In the genomic region with DNA sequence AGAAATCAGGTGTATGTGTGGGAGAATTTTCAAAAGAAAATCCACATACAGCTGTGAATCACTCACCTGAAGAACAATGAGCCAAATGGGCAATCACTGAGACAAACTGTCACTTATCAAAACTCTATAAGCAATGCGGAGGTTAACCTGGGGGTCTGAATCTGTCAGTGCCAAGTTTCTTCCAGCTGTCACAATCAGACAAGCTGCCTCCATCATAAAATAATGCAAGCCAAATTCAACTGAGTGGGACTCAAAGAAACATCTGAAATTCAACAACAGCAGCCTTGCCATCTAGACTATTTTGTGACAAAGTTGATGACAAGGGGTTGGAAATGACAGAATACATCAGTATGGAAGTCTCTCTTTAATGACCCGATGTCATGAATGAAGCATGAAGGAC, we compare ENCODE assay signal across 9 cellular contexts.
"Had no signal": no experiment of that assay in that cellular context is flagged by ENCODE, and none has a peak within 500 bp of the region (broad histone marks: within the 10 kb centered on the region; RNA-seq: fewer than 3 reads in every experiment).

No MANE protein-coding gene starts in this region.

- H3K4me1 Mint-ChIP-seq: GM23338, H9 had no signal

- H3K36me3 ChIP-seq: HAP-1 had no signal

- H3K27ac ChIP-seq: GM23248 had no signal

- H3K4me3 Mint-ChIP-seq: GM23338, H9, HFFc6 had no signal

- H3K27ac Mint-ChIP-seq: GM23338, H9, HFFc6 had no signal

- H3K9me3 Mint-ChIP-seq: H9 had no signal

- ATAC-seq: GM23338, HCT116 had no signal

- DNase-seq: GM23248, GOT3, H7, H9, HCEC 1CT, HFFc6 had no signal

- H3K9ac ChIP-seq: GM23248 had no signal

- H3K9me3 ChIP-seq: HAP-1 had no signal

- H3K4me2 ChIP-seq: GM23338 had no signal

- H2AFZ ChIP-seq: GM23248, GM23338 had no signal

- H3K4me3 ChIP-seq: GM23248, GM23338, HAP-1 had no signal

- H3K4me1 ChIP-seq: HAP-1 had no signal
